ENCODE assay signal across 1 cellular context in the genomic region with DNA sequence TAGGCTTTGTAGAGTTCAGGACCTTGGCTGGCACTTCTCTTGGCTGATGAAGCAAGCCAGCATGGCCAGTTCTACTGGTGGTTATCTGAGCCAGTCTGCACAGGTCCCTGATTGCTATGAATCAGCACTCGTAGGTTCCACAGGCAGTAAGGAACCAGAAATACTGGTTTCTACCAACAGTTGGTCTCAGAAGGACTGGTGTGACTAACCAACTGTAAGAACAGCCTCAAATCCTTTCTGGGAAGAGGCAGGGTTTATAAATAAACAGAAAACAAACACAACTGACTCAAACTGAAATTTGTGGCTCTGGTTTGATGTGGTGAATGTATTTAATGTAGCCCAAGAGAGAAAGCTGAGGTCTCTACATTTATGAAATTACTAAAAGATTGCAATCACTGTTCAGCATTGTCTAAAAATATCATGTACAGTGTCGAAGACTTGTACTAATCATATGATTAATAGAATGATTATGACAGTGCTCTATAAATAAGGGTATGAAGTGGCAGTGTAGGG.
TF ChIP-seq lines count a peak whose summit lies in the region.

No MANE protein-coding gene starts in this region.

TF ChIP-seq in GM12878, 131 proteins besides CTCF, POLR2A, EP300 and RAD21 (continued from another document):
- TF ChIP-seq, protein P1, sequence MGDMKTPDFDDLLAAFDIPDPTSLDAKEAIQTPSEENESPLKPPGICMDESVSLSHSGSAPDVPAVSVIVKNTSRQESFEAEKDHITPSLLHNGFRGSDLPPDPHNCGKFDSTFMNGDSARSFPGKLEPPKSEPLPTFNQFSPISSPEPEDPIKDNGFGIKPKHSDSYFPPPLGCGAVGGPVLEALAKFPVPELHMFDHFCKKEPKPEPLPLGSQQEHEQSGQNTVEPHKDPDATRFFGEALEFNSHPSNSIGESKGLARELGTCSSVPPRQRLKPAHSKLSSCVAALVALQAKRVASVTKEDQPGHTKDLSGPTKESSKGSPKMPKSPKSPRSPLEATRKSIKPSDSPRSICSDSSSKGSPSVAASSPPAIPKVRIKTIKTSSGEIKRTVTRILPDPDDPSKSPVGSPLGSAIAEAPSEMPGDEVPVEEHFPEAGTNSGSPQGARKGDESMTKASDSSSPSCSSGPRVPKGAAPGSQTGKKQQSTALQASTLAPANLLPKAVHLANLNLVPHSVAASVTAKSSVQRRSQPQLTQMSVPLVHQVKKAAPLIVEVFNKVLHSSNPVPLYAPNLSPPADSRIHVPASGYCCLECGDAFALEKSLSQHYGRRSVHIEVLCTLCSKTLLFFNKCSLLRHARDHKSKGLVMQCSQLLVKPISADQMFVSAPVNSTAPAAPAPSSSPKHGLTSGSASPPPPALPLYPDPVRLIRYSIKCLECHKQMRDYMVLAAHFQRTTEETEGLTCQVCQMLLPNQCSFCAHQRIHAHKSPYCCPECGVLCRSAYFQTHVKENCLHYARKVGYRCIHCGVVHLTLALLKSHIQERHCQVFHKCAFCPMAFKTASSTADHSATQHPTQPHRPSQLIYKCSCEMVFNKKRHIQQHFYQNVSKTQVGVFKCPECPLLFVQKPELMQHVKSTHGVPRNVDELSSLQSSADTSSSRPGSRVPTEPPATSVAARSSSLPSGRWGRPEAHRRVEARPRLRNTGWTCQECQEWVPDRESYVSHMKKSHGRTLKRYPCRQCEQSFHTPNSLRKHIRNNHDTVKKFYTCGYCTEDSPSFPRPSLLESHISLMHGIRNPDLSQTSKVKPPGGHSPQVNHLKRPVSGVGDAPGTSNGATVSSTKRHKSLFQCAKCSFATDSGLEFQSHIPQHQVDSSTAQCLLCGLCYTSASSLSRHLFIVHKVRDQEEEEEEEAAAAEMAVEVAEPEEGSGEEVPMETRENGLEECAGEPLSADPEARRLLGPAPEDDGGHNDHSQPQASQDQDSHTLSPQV (IDR thresholded peaks at IDR 0.05) = no peak
- TF ChIP-seq CREM (IDR thresholded peaks at IDR 0.05; ENCODE audit: low read depth) = 0 out of 2 replicates have a peak, but pooled peaks have one; percentile 29
- TF ChIP-seq, protein P2, sequence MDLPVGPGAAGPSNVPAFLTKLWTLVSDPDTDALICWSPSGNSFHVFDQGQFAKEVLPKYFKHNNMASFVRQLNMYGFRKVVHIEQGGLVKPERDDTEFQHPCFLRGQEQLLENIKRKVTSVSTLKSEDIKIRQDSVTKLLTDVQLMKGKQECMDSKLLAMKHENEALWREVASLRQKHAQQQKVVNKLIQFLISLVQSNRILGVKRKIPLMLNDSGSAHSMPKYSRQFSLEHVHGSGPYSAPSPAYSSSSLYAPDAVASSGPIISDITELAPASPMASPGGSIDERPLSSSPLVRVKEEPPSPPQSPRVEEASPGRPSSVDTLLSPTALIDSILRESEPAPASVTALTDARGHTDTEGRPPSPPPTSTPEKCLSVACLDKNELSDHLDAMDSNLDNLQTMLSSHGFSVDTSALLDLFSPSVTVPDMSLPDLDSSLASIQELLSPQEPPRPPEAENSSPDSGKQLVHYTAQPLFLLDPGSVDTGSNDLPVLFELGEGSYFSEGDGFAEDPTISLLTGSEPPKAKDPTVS (IDR thresholded peaks at IDR 0.05; ENCODE audit: low read depth, low read length) = no peak
- TF ChIP-seq ZBED1 (IDR thresholded peaks at IDR 0.05; ENCODE audit: borderline replicate concordance) = peak; percentile 74; the same call in 1 of the 2 replicates
- TF ChIP-seq TCF3 (IDR thresholded peaks at IDR 0.05; ENCODE audit: borderline replicate concordance, insufficient read depth, low read depth, low read length) = 0 out of 2 replicates have a peak, but pooled peaks have one; percentile 24
- TF ChIP-seq TCF7 (IDR thresholded peaks at IDR 0.05; ENCODE audit: borderline replicate concordance) = peak; percentile 92
- TF ChIP-seq, protein P3, sequence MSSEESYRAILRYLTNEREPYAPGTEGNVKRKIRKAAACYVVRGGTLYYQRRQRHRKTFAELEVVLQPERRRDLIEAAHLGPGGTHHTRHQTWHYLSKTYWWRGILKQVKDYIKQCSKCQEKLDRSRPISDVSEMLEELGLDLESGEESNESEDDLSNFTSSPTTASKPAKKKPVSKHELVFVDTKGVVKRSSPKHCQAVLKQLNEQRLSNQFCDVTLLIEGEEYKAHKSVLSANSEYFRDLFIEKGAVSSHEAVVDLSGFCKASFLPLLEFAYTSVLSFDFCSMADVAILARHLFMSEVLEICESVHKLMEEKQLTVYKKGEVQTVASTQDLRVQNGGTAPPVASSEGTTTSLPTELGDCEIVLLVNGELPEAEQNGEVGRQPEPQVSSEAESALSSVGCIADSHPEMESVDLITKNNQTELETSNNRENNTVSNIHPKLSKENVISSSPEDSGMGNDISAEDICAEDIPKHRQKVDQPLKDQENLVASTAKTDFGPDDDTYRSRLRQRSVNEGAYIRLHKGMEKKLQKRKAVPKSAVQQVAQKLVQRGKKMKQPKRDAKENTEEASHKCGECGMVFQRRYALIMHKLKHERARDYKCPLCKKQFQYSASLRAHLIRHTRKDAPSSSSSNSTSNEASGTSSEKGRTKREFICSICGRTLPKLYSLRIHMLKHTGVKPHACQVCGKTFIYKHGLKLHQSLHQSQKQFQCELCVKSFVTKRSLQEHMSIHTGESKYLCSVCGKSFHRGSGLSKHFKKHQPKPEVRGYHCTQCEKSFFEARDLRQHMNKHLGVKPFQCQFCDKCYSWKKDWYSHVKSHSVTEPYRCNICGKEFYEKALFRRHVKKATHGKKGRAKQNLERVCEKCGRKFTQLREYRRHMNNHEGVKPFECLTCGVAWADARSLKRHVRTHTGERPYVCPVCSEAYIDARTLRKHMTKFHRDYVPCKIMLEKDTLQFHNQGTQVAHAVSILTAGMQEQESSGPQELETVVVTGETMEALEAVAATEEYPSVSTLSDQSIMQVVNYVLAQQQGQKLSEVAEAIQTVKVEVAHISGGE (CRISPR knock-in tag; IDR thresholded peaks at IDR 0.05) = no peak
- peak; percentile 88 for TF ChIP-seq FOXM1 (IDR thresholded peaks at IDR 0.05; ENCODE audit: low read depth, low read length)
- 0 out of 2 replicates have a peak, but pooled peaks have one; percentile 22 for TF ChIP-seq BCL11A (IDR thresholded peaks at IDR 0.05; ENCODE audit: low read depth, low read length)
- no peak for TF ChIP-seq BHLHE40 (IDR thresholded peaks at IDR 0.05; ENCODE audit: borderline replicate concordance in 1 of 2, low read depth in 2 of 2, low read length in 1 of 2)
- 0 out of 4 replicates have a peak, but pooled peaks of 1 of the 2 experiments have one; percentile 7 for TF ChIP-seq SRF (IDR thresholded peaks at IDR 0.05; ENCODE audit: low read depth in 2 of 2, low read length in 2 of 2)
- peak; percentile 39; the same call in 1 of the 3 replicates for TF ChIP-seq POU2F2 (IDR thresholded peaks at IDR 0.05; ENCODE audit: borderline replicate concordance, low read depth, low read length)
- 0 out of 2 replicates have a peak, but pooled peaks have one; percentile 51 for TF ChIP-seq CBX5 (IDR thresholded peaks at IDR 0.05; ENCODE audit: low read depth)
- 0 out of 2 replicates have a peak, but pooled peaks have one; percentile 16 for TF ChIP-seq CREB1 (IDR thresholded peaks at IDR 0.05; ENCODE audit: low read depth)
- peak; percentile 38 for TF ChIP-seq MEF2B (IDR thresholded peaks at IDR 0.05; ENCODE audit: partially characterized antibody, poor library complexity, severe bottlenecking)
- TF ChIP-seq JUNB (IDR thresholded peaks at IDR 0.05) = peak; percentile 88
- TF ChIP-seq CBFB (IDR thresholded peaks at IDR 0.05; ENCODE audit: low read depth) = peak; percentile 72; the same call in 1 of the 2 replicates
- TF ChIP-seq, protein P4, sequence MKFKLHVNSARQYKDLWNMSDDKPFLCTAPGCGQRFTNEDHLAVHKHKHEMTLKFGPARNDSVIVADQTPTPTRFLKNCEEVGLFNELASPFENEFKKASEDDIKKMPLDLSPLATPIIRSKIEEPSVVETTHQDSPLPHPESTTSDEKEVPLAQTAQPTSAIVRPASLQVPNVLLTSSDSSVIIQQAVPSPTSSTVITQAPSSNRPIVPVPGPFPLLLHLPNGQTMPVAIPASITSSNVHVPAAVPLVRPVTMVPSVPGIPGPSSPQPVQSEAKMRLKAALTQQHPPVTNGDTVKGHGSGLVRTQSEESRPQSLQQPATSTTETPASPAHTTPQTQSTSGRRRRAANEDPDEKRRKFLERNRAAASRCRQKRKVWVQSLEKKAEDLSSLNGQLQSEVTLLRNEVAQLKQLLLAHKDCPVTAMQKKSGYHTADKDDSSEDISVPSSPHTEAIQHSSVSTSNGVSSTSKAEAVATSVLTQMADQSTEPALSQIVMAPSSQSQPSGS (IDR thresholded peaks at IDR 0.05; ENCODE audit: low read length) = peak; percentile 89
- peak; percentile 57 to 66; a peak in 2 of 4 replicates for TF ChIP-seq IKZF2 (IDR thresholded peaks at IDR 0.05)
- peak; percentile 81; the same call in 1 of the 2 replicates for TF ChIP-seq IRF4 (IDR thresholded peaks at IDR 0.05; ENCODE audit: low read depth, low read length)
- TF ChIP-seq MEF2A (IDR thresholded peaks at IDR 0.05; ENCODE audit: insufficient read depth, low read depth, low read length) = peak; percentile 94
- peak; percentile 40; the same call in 1 of the 2 replicates for TF ChIP-seq EED (IDR thresholded peaks at IDR 0.05; ENCODE audit: low read depth)
- TF ChIP-seq RELA (IDR thresholded peaks at IDR 0.05; ENCODE audit: borderline replicate concordance, partially characterized antibody) = no peak
- peak; percentile 92; the same call in 1 of the 2 replicates for TF ChIP-seq MTA3 (IDR thresholded peaks at IDR 0.05; ENCODE audit: borderline replicate concordance, low read length)
- peak; percentile 34; the same call in 1 of the 2 replicates for TF ChIP-seq TBL1XR1 (IDR thresholded peaks at IDR 0.05; ENCODE audit: low read depth, low read length)
